ENCODE assay signal across 1 cellular context in genomic region chr4:781493-782216, GRCh38.
TF ChIP-seq lines count a peak whose summit lies in the region.

No MANE protein-coding gene starts in this region.

TF ChIP-seq in HEK293, 187 proteins besides CTCF, POLR2A, EP300 and RAD21 (continued from another document and continues in another):
- TF ChIP-seq REST (tag by site-specific recombination; IDR thresholded peaks at IDR 0.05) (no peak), SCRT2 (tag by site-specific recombination; IDR thresholded peaks at IDR 0.05) (no peak), YY2 (tag by site-specific recombination; IDR thresholded peaks at IDR 0.05) (peak; percentile 60; the same call in 1 of the 2 replicates), ZNF561 (tag by site-specific recombination; IDR thresholded peaks at IDR 0.05; ENCODE audit: borderline replicate concordance) (no peak), ZNF560 (tag by site-specific recombination; IDR thresholded peaks at IDR 0.05; ENCODE audit: borderline replicate concordance) (no peak), ZNF548 (tag by site-specific recombination; IDR thresholded peaks at IDR 0.05) (no peak), KLF16 (tag by site-specific recombination; IDR thresholded peaks at IDR 0.05) (0 out of 2 replicates have a peak, but pooled peaks have one; percentile 14), ZNF138 (tag by site-specific recombination; IDR thresholded peaks at IDR 0.05; ENCODE audit: borderline replicate concordance) (no peak), ZNF132 (tag by site-specific recombination; IDR thresholded peaks at IDR 0.05; ENCODE audit: borderline replicate concordance) (no peak), GLIS1 (tag by site-specific recombination; IDR thresholded peaks at IDR 0.05) (peak; percentile 86), SP7 (tag by site-specific recombination; IDR thresholded peaks at IDR 0.05) (peak; percentile 56), ZNF585B (tag by site-specific recombination; IDR thresholded peaks at IDR 0.05) (no peak), ZNF621 (tag by site-specific recombination; IDR thresholded peaks at IDR 0.05) (no peak), ZNF473 (tag by site-specific recombination; IDR thresholded peaks at IDR 0.05) (no peak), ZNF2 (tag by site-specific recombination; IDR thresholded peaks at IDR 0.05) (no peak), AEBP2 (tag by site-specific recombination; IDR thresholded peaks at IDR 0.05; ENCODE audit: borderline replicate concordance) (no peak), ZNF660 (tag by site-specific recombination; IDR thresholded peaks at IDR 0.05) (no peak), ZNF521 (tag by site-specific recombination; IDR thresholded peaks at IDR 0.05) (no peak), ZNF174 (tag by site-specific recombination; IDR thresholded peaks at IDR 0.05) (no peak), ZNF623 (tag by site-specific recombination; IDR thresholded peaks at IDR 0.05) (no peak), ZNF280D (tag by site-specific recombination; IDR thresholded peaks at IDR 0.05) (no peak), ZBTB20 (tag by site-specific recombination; IDR thresholded peaks at IDR 0.05) (no peak), IKZF3 (tag by site-specific recombination; IDR thresholded peaks at IDR 0.05) (peak; percentile 95), ZNF155 (tag by site-specific recombination; IDR thresholded peaks at IDR 0.05) (no peak), ZSCAN30 (tag by site-specific recombination; IDR thresholded peaks at IDR 0.05) (0 out of 2 replicates have a peak, but pooled peaks have one; percentile 43), ZNF610 (tag by site-specific recombination; IDR thresholded peaks at IDR 0.05; ENCODE audit: borderline replicate concordance) (peak; percentile 62; the same call in 1 of the 2 replicates), ZNF274 (IDR thresholded peaks at IDR 0.05; ENCODE audit: low read length) (no peak), ZNF274 (tag by site-specific recombination; IDR thresholded peaks at IDR 0.05; ENCODE audit: borderline replicate concordance) (no peak), ZNF843 (tag by site-specific recombination; IDR thresholded peaks at IDR 0.05) (no peak), ZNF785 (tag by site-specific recombination; IDR thresholded peaks at IDR 0.05) (no peak), ZNF518A (tag by site-specific recombination; conservative IDR thresholded peaks at IDR 0.05; ENCODE audit: low read depth) (no peak), ZNF791 (tag by site-specific recombination; IDR thresholded peaks at IDR 0.05) (no peak), ZNF391 (tag by site-specific recombination; IDR thresholded peaks at IDR 0.05; ENCODE audit: borderline replicate concordance, low read depth) (no peak)
- TF ChIP-seq, protein P1, sequence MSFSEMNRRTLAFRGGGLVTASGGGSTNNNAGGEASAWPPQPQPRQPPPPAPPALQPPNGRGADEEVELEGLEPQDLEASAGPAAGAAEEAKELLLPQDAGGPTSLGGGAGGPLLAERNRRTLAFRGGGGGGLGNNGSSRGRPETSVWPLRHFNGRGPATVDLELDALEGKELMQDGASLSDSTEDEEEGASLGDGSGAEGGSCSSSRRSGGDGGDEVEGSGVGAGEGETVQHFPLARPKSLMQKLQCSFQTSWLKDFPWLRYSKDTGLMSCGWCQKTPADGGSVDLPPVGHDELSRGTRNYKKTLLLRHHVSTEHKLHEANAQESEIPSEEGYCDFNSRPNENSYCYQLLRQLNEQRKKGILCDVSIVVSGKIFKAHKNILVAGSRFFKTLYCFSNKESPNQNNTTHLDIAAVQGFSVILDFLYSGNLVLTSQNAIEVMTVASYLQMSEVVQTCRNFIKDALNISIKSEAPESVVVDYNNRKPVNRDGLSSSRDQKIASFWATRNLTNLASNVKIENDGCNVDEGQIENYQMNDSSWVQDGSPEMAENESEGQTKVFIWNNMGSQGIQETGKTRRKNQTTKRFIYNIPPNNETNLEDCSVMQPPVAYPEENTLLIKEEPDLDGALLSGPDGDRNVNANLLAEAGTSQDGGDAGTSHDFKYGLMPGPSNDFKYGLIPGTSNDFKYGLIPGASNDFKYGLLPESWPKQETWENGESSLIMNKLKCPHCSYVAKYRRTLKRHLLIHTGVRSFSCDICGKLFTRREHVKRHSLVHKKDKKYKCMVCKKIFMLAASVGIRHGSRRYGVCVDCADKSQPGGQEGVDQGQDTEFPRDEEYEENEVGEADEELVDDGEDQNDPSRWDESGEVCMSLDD (tag by site-specific recombination; IDR thresholded peaks at IDR 0.05), result no peak; the same call in 1 of the 2 replicates
- TF ChIP-seq, protein P2, sequence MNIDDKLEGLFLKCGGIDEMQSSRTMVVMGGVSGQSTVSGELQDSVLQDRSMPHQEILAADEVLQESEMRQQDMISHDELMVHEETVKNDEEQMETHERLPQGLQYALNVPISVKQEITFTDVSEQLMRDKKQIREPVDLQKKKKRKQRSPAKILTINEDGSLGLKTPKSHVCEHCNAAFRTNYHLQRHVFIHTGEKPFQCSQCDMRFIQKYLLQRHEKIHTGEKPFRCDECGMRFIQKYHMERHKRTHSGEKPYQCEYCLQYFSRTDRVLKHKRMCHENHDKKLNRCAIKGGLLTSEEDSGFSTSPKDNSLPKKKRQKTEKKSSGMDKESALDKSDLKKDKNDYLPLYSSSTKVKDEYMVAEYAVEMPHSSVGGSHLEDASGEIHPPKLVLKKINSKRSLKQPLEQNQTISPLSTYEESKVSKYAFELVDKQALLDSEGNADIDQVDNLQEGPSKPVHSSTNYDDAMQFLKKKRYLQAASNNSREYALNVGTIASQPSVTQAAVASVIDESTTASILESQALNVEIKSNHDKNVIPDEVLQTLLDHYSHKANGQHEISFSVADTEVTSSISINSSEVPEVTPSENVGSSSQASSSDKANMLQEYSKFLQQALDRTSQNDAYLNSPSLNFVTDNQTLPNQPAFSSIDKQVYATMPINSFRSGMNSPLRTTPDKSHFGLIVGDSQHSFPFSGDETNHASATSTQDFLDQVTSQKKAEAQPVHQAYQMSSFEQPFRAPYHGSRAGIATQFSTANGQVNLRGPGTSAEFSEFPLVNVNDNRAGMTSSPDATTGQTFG (tag by site-specific recombination; IDR thresholded peaks at IDR 0.05; ENCODE audit: borderline replicate concordance), result no peak
- TF ChIP-seq, protein P3, sequence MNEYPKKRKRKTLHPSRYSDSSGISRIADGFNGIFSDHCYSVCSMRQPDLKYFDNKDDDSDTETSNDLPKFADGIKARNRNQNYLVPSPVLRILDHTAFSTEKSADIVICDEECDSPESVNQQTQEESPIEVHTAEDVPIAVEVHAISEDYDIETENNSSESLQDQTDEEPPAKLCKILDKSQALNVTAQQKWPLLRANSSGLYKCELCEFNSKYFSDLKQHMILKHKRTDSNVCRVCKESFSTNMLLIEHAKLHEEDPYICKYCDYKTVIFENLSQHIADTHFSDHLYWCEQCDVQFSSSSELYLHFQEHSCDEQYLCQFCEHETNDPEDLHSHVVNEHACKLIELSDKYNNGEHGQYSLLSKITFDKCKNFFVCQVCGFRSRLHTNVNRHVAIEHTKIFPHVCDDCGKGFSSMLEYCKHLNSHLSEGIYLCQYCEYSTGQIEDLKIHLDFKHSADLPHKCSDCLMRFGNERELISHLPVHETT (tag by site-specific recombination; IDR thresholded peaks at IDR 0.05), result no peak
- TF ChIP-seq, protein P4, sequence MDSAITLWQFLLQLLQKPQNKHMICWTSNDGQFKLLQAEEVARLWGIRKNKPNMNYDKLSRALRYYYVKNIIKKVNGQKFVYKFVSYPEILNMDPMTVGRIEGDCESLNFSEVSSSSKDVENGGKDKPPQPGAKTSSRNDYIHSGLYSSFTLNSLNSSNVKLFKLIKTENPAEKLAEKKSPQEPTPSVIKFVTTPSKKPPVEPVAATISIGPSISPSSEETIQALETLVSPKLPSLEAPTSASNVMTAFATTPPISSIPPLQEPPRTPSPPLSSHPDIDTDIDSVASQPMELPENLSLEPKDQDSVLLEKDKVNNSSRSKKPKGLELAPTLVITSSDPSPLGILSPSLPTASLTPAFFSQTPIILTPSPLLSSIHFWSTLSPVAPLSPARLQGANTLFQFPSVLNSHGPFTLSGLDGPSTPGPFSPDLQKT (IDR thresholded peaks at IDR 0.05; ENCODE audit: borderline replicate concordance, low read depth, low read length), result no peak
